Comparison of ENCODE assay signal across 1 cellular context in the genomic region with DNA sequence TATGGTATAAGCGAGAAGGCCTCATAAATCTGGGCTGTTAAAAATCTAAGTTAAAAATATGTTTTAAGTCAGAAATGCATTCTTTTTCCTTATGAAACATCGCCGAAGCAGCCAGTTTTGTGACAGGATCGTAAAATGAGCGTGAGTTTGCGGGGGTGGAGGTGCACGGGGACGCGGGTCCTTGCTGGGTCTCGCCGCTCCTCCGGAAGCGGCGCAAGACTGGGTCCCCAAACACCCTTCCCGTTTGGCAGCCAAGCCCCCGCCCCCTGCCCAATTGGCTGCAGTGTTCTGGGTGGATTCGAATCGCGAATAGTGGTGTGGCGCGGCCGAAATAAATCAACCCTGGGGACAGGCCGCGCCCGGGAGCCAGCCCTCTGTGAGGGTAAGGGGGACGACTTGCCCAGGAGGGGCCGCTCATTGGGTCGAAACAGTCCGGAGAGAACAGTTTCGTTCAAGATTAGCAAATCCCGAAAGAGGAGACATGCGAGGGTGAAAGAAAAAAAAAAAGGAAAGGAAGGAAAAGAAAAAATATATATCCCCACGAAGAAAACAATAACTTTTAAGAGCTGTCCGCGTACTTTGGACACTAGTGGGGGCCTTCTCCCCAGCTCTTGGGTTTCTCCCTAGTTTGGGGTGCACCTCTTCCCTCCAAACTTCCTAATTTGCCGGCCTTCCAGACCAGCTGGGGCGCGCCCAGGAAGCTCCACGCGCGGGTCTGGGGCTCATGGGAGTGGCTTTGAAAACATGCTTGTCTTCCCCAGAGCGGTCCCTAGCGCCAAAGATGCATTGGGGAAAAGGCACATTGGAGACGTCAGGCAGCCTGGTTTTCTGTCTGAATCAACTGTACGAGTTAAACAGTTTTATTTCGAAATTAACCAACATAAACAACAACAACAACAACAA.
TF ChIP-seq lines count a peak whose summit lies in the region.

No MANE protein-coding gene starts in this region.

TF ChIP-seq in H1, 55 proteins besides CTCF, POLR2A, EP300 and RAD21 (continued from another document):
- TF ChIP-seq RNF2 (IDR thresholded peaks at IDR 0.05; ENCODE audit: borderline replicate concordance, low read depth, low read length, missing control alignments, poor library complexity, severe bottlenecking), result peak; percentile 100
- TF ChIP-seq SUZ12 (IDR thresholded peaks at IDR 0.05; ENCODE audit: low read length), result peak; percentile 75
- TF ChIP-seq KDM4A (IDR thresholded peaks at IDR 0.05; ENCODE audit: low read depth, low read length, severe bottlenecking), result no peak
TF ChIP-seq in H1: peak in this region for 4.
